Comparison of ENCODE assay signal across 1 cellular context in the genomic region with DNA sequence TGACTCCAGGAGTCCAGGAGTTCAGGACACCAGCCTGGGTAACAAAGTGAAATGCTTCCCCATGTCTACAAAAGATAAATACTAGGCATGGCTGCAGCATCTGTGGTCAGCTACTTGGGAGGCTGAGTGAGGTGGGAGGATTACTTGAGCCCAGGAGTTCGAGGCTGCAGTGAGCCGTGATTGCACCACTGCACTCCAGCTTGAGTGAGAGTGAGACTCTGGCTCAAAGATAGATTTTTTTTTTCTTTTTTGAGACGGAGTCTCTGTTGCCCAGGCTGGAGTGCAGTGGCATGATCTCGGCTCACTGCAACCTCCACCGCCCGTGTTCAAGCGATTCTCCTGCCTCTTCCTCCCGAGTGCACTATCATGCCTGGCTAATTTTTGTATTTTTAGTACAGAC.
TF ChIP-seq lines count a peak whose summit lies in the region.

No MANE protein-coding gene starts in this region.

TF ChIP-seq in HCT116, 20 proteins besides CTCF, POLR2A, EP300 and RAD21:
- TF ChIP-seq JUND (IDR thresholded peaks at IDR 0.05) = 0 out of 2 replicates have a peak, but pooled peaks have one; percentile 3
TF ChIP-seq in HCT116: peak in this region for 1; not testable (repeated sequence) for 19.
